Comparison of ENCODE assay signal across 8 cellular contexts in the genomic region with DNA sequence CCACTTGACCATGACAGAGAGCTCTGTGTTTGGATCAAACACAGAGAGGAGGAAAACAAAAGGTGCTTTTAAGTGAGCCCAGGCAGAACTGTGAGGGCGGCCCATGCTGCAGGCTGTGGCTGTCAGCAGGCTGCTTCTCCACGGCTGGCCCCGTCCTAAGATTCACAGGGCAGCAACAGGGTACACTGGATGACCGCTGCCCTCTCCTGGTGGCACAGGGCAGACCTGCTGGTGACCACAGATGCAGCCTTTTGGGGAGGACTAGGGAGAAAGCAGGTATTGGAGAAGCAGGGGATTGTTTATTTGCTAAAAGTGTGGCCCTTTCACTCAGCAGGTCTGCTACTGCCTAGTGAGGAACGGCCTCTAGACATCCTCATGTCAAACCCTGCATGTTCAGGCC.
DNase-seq lines count a peak whose midpoint lies in the region; ATAC-seq and TF ChIP-seq lines count a peak whose summit lies in the region.
"Not testable (repeated sequence)": the region's sequence is repeated elsewhere in the genome, so short reads cannot be mapped to it uniquely, and the experiment has no call there.

No MANE protein-coding gene starts in this region.

- TF ChIP-seq POLR2A in upper lobe of left lung (IDR thresholded peaks at IDR 0.05) = not testable (repeated sequence)

- not testable (repeated sequence) for H3K4me2 ChIP-seq in PC-3 (ENCODE audit: low read length)

- H3K36me3 Mint-ChIP-seq in activated CD8-positive, alpha-beta T cell treated with anti-CD3 and anti-CD28 coated beads for 36 hours (ENCODE audit: low read depth) = peaks cover 15% of the 10 kb centered on the region
- H3K36me3 Mint-ChIP-seq in nephron (ENCODE audit: low read depth) = not testable (repeated sequence)

- H3K4me1 ChIP-seq in PC-3 (ENCODE audit: insufficient read depth, low read length) = peaks cover 22% of the 10 kb centered on the region
- H3K4me1 ChIP-seq in left ventricle myocardium inferior, upper lobe of left lung: not testable (repeated sequence)

- not testable (repeated sequence) for H3K9ac ChIP-seq in PC-3 (ENCODE audit: low read length)

- H3K36me3 ChIP-seq in PC-3 (ENCODE audit: low read depth, low read length); left ventricle myocardium inferior; upper lobe of left lung: not testable (repeated sequence)

- H3K27me3 Mint-ChIP-seq in activated CD8-positive, alpha-beta T cell treated with anti-CD3 and anti-CD28 coated beads for 36 hours; nephron (ENCODE audit: low read depth): not testable (repeated sequence)

- not testable (repeated sequence) for H3K9me3 ChIP-seq in PC-3 (ENCODE audit: low read length); left ventricle myocardium inferior (replicated peaks); upper lobe of left lung

- H3K27me3 ChIP-seq in PC-3 (ENCODE audit: low read length); left ventricle myocardium inferior (ENCODE audit: low read depth); upper lobe of left lung: not testable (repeated sequence)

- H4K20me1 ChIP-seq in PC-3 (ENCODE audit: low read length) = not testable (repeated sequence)

- WGBS in upper lobe of left lung, 2 donors = 53 to 63% methylated on average over 2 to 5 of the region's 5 CpGs

- H3K4me3 Mint-ChIP-seq in activated CD8-positive, alpha-beta T cell treated with anti-CD3 and anti-CD28 coated beads for 36 hours; nephron: not testable (repeated sequence)

- peak; percentile 49 for TF ChIP-seq CTCF in PC-3 (conservative IDR thresholded peaks at IDR 0.05; ENCODE audit: low read depth, low read length)
- TF ChIP-seq CTCF in activated CD8-positive, alpha-beta T cell treated with anti-CD3 and anti-CD28 coated beads for 36 hours (IDR thresholded peaks at IDR 0.05) = not testable (repeated sequence)
- peak; percentile 58 for TF ChIP-seq CTCF in left ventricle myocardium inferior (IDR thresholded peaks at IDR 0.05; ENCODE audit: borderline replicate concordance)
- TF ChIP-seq CTCF in nephron (IDR thresholded peaks at IDR 0.05; ENCODE audit: unreplicated experiment in 3 of 3) = peak; percentile 22 to 40 (median 28)
- TF ChIP-seq CTCF in upper lobe of left lung (IDR thresholded peaks at IDR 0.05) = peak in 4 of 6 experiments; percentile 16 to 58 (median 46)

- intact Hi-C loops in PC-3 (cut with micrococcal nuclease); activated CD8-positive, alpha-beta T cell treated with anti-CD3 and anti-CD28 coated beads for 36 hours (cut with micrococcal nuclease); left ventricle myocardium inferior (cut with micrococcal nuclease): not testable (repeated sequence)

- not testable (repeated sequence) for H3K4me3 ChIP-seq in PC-3 (ENCODE audit: low read length); left ventricle myocardium inferior; upper lobe of left lung

- POLR2A ChIA-PET in PC-3 (lab: Charles Lee; ENCODE audit: unreplicated experiment); activated CD8-positive, alpha-beta T cell treated with anti-CD3 and anti-CD28 coated beads for 36 hours (lab: Charles Lee): not testable (repeated sequence)

- H3K9me3 Mint-ChIP-seq in activated CD8-positive, alpha-beta T cell treated with anti-CD3 and anti-CD28 coated beads for 36 hours; nephron: not testable (repeated sequence)

- H3K27ac Mint-ChIP-seq in activated CD8-positive, alpha-beta T cell treated with anti-CD3 and anti-CD28 coated beads for 36 hours; nephron: not testable (repeated sequence)

- not testable (repeated sequence) for BruUV-seq in PC-3 (replicated peaks; lab: Mats Ljungman, UMichigan)

- CTCF ChIA-PET in PC-3 (lab: Charles Lee); activated CD8-positive, alpha-beta T cell treated with anti-CD3 and anti-CD28 coated beads for 36 hours (lab: Charles Lee): not testable (repeated sequence)

- not testable (repeated sequence) for ATAC-seq in PC-3; activated CD8-positive, alpha-beta T cell treated with anti-CD3 and anti-CD28 coated beads for 36 hours; upper lobe of left lung (ENCODE audit: low FRiP score in 2 of 2)

- DNase-seq in Daoy (ENCODE audit: low read depth) (peak; percentile 28), HuH-7 (ENCODE audit: low spot score) (peak; percentile 44), PC-3 (peak; percentile 44), dermis microvascular lymphatic vessel endothelial cell (ENCODE audit: low read depth in 2 of 2) (peak; percentile 15 to 51), left ventricle myocardium inferior (peak; percentile 25), upper lobe of left lung (peak; percentile 35 to 60)
- peak; percentile 13 for DNase-seq in activated CD8-positive, alpha-beta T cell treated with anti-CD3 and anti-CD28 coated beads for 36 hours

- not testable (repeated sequence) for H3K4me1 Mint-ChIP-seq in activated CD8-positive, alpha-beta T cell treated with anti-CD3 and anti-CD28 coated beads for 36 hours (ENCODE audit: low read depth); nephron

- H2AFZ ChIP-seq in PC-3 (ENCODE audit: low read length) = not testable (repeated sequence)

- H3K9me2 ChIP-seq in PC-3 (replicated peaks; ENCODE audit: low read length) = not testable (repeated sequence)

- H3K27ac ChIP-seq in PC-3 (ENCODE audit: low read length); left ventricle myocardium inferior (replicated peaks); upper lobe of left lung: not testable (repeated sequence)

- TF ChIP-seq EP300 in upper lobe of left lung (IDR thresholded peaks at IDR 0.05) = not testable (repeated sequence)

- not testable (repeated sequence) for H3K79me2 ChIP-seq in PC-3 (ENCODE audit: low read length)

- not testable (repeated sequence) for H3F3A ChIP-seq in PC-3 (ENCODE audit: low read length, unreplicated experiment)
